In the genomic region with DNA sequence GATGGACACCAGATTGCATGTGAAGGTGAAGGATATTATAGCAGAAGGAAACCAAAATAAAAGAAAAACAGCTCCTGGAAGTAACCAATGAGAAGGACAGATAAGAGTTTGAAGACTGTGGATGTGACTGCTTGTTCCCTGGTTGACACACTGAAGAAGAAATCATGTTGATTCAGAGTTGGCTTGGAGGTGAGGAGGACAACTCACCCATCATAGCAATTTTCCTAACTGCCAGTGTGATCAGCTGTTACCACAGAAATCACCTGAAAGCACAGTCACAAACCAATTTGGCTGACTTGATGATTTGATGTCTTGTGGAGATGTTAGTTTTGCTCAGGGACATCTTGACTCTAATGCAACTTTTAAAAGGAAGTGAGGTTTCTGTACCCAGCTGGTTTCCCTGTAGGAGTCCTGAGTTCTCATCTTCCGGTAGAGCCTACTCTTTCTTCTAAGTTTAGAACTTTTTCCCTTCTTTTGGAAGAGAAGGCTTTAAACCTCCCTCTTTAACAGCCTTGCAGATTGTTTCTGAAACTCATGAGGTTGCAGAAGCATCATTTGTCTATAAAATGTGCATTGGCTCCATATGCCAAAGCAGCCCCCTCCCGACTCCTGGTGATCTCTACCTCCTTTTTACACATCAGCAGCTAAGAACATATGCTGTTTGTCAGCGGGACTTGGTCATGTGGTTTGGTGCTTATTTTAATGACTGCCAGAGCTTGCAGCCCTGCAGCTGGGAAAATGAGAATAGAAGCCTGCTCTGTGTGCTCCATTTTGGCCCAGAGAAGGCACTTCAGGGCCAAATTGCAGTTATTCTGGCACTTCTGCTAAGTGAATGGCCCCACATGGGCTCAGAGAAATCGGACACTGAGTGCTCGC, we compare ENCODE assay signal across 8 cellular contexts. TPM values are rescaled to one million over a fixed set of nuclear protein-coding genes. Genes with fewer than 3 reads are reported as not detected.
A peak's percentile ranks its signal among the peaks of the same experiment; 100 is the strongest.
DNase-seq lines count a peak whose midpoint lies in the region; ATAC-seq and TF ChIP-seq lines count a peak whose summit lies in the region.

No MANE protein-coding gene starts in this region.

- H3K36me3 ChIP-seq in GM23338 (ENCODE audit: insufficient read depth) (peaks cover 3% of the 10 kb centered on the region; the same call in 1 of the 2 replicates), adipocyte (ENCODE audit: control insufficient read depth, insufficient read depth, low read length, severe bottlenecking) (peaks cover 10% of the 10 kb centered on the region), left ventricle myocardium inferior (peaks cover 5% of the 10 kb centered on the region), thyroid gland (no peaks in the 10 kb centered on the region)

- H2AFZ ChIP-seq in GM23338: no peak overlapping the region

- no peaks in the 10 kb centered on the region for H3K9me2 ChIP-seq in GM23338 (ENCODE audit: insufficient read depth)

- H3K4me1 Mint-ChIP-seq in GM23338: 0 out of 3 replicates have a peak, but pooled peaks cover 3% of the 10 kb centered on the region

- no peak for ATAC-seq in GM23338
- no peak for ATAC-seq in GM19455 (IDR thresholded peaks at IDR 0.05; ENCODE audit: unreplicated experiment)
- ATAC-seq in GM18861 (IDR thresholded peaks at IDR 0.05; ENCODE audit: unreplicated experiment): no peak

- H3K27me3 Mint-ChIP-seq in GM23338 (ENCODE audit: insufficient read depth, low read depth, poor library complexity): no peaks in the 10 kb centered on the region

- H3F3A ChIP-seq in GM23338 (replicated peaks; ENCODE audit: low read depth): no peaks in the 10 kb centered on the region

- no peaks in the 10 kb centered on the region for H3K9me3 Mint-ChIP-seq in GM23338

- no peaks in the 10 kb centered on the region; the same call in 1 of the 2 replicates for H4K20me1 ChIP-seq in GM23338 (replicated peaks; ENCODE audit: insufficient read depth)

- H3K27ac ChIP-seq in GM23338 (ENCODE audit: low read depth) (no peak overlapping the region), left ventricle myocardium inferior (replicated peaks) (peak overlapping the region; percentile 69), thyroid gland (no peak overlapping the region)

- TF ChIP-seq POLR2A in thyroid gland (IDR thresholded peaks at IDR 0.05): no peak

- H3K9ac ChIP-seq in adipocyte (ENCODE audit: low read length): peak overlapping the region; percentile 23

- intact Hi-C loops in left ventricle myocardium inferior (cut with micrococcal nuclease): no loop called here
- intact Hi-C loops in thyroid gland (cut with DNase I): no loop called here

- H3K27ac Mint-ChIP-seq in GM23338: peak overlapping the region; percentile 28; the same call in 1 of the 2 replicates

- DNase-seq in GM23338 (ENCODE audit: low spot score) (no peak), adipocyte (ENCODE audit: low read depth) (no peak), left ventricle myocardium inferior (peak; percentile 51), retina (peak; percentile 33), NCI-H2227 (lab: John Stamatoyannopoulos, UW; ENCODE audit: unreplicated experiment) (no peak), thyroid gland (no peak)

- 0 out of 2 replicates have a peak, but pooled peaks cover 5% of the 10 kb centered on the region for H3K79me2 ChIP-seq in GM23338 (replicated peaks; ENCODE audit: insufficient read depth)

- H3K4me3 ChIP-seq in GM23338 (no peak overlapping the region), adipocyte (ENCODE audit: low read length) (no peak overlapping the region), left ventricle myocardium inferior (peak overlapping the region; percentile 5), thyroid gland (replicated peaks in 1 of 3) (no peak overlapping the region)

- no peak overlapping the region for H3K4me3 Mint-ChIP-seq in GM23338

- no peak overlapping the region for H3K4me2 ChIP-seq in GM23338

- H3K4me1 ChIP-seq in GM23338 (ENCODE audit: insufficient read depth) (no peaks in the 10 kb centered on the region), adipocyte (ENCODE audit: control insufficient read depth, insufficient read depth, low read length) (peaks cover 21% of the 10 kb centered on the region), left ventricle myocardium inferior (peaks cover 34% of the 10 kb centered on the region), thyroid gland (peaks cover 0 to 4% of the 10 kb centered on the region in 2 donors)

- H3K9me3 ChIP-seq in adipocyte (ENCODE audit: control insufficient read depth, low read length) (no peaks in the 10 kb centered on the region), left ventricle myocardium inferior (replicated peaks) (no peaks in the 10 kb centered on the region), thyroid gland (no peaks in the 10 kb centered on the region)

- H3K27me3 ChIP-seq in GM23338 (ENCODE audit: insufficient read depth) (no peaks in the 10 kb centered on the region), adipocyte (replicated peaks; ENCODE audit: control insufficient read depth, insufficient read depth, low read length) (no peaks in the 10 kb centered on the region), left ventricle myocardium inferior (ENCODE audit: low read depth) (no peaks in the 10 kb centered on the region), thyroid gland (no peaks in the 10 kb centered on the region)

- WGBS in thyroid gland, 2 donors: 72 to 80% methylated on average over 5 of the region's 5 CpGs

- no peaks in the 10 kb centered on the region; the same call in 2 of the 3 replicates for H3K36me3 Mint-ChIP-seq in GM23338 (ENCODE audit: low read depth)

- TF ChIP-seq CTCF in GM23338 (conservative IDR thresholded peaks at IDR 0.05; ENCODE audit: low read depth in 2 of 2) (no peak), left ventricle myocardium inferior (IDR thresholded peaks at IDR 0.05; ENCODE audit: borderline replicate concordance) (no peak), thyroid gland (IDR thresholded peaks at IDR 0.05) (no peak)

TF ChIP-seq in GM23338, 12 proteins besides CTCF, POLR2A, EP300 and RAD21 (continues in another document):
- TF ChIP-seq, protein P1, sequence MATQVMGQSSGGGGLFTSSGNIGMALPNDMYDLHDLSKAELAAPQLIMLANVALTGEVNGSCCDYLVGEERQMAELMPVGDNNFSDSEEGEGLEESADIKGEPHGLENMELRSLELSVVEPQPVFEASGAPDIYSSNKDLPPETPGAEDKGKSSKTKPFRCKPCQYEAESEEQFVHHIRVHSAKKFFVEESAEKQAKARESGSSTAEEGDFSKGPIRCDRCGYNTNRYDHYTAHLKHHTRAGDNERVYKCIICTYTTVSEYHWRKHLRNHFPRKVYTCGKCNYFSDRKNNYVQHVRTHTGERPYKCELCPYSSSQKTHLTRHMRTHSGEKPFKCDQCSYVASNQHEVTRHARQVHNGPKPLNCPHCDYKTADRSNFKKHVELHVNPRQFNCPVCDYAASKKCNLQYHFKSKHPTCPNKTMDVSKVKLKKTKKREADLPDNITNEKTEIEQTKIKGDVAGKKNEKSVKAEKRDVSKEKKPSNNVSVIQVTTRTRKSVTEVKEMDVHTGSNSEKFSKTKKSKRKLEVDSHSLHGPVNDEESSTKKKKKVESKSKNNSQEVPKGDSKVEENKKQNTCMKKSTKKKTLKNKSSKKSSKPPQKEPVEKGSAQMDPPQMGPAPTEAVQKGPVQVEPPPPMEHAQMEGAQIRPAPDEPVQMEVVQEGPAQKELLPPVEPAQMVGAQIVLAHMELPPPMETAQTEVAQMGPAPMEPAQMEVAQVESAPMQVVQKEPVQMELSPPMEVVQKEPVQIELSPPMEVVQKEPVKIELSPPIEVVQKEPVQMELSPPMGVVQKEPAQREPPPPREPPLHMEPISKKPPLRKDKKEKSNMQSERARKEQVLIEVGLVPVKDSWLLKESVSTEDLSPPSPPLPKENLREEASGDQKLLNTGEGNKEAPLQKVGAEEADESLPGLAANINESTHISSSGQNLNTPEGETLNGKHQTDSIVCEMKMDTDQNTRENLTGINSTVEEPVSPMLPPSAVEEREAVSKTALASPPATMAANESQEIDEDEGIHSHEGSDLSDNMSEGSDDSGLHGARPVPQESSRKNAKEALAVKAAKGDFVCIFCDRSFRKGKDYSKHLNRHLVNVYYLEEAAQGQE (IDR thresholded peaks at IDR 0.05; ENCODE audit: unreplicated experiment): no peak

RNA-seq across cellular contexts. Expression of gene ATG7, which starts 10.3 kb away (rescaled TPM):
- total RNA-seq in GM23338 (2014; rRNA removed; shearing (Covaris generic)): 16.0 and 36.7 TPM in 2 replicates
- 16.0 and 16.2 TPM in 2 replicates for polyA plus RNA-seq in GM23338 (2016; fragmentation: Nextera tagmentation; extraction: Ambion mirVana)
- total RNA-seq in left ventricle myocardium inferior (15.7 TPM), thyroid gland (10 to 100 TPM; 45.8 to 85.3 (median 67.3) TPM)

Comparison
In these comparisons a context has a peak if more than half of its experiments do, and no peak if none do; other contexts are left out.
1. DNase-seq: peak in left ventricle myocardium inferior (single experiment) and retina (single experiment); none in GM23338 (single experiment), adipocyte (single experiment), NCI-H2227 (single experiment) and thyroid gland (0 of 2).